Comparison of ENCODE assay signal across 13 cellular contexts in the genomic region with DNA sequence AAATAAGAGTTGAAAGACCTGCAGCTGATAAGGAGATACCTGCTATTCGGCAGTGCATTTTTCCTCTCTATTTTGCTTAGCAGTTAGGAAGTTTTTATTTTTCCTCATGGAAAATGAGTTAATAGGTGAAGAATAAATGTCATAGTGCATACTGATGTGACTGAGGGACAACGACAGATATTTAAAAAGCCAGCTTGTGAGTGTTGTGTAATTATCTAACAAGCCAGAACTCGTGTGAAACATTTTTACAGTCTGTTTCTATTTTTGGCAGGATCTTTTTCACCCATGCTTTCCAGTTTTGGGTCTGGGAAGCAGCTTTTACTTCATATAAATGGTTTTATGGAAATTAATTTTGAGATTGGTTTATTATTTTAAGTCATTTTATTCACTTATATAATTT. TPM values are rescaled to one million over a fixed set of nuclear protein-coding genes. Genes with fewer than 3 reads are reported as not detected.
DNase-seq lines count a peak whose midpoint lies in the region; ATAC-seq, FAIRE-seq and TF ChIP-seq lines count a peak whose summit lies in the region.
"Had no signal": no experiment of that assay in that cellular context is flagged by ENCODE, and none has a peak within 500 bp of the region (broad histone marks: within the 10 kb centered on the region; RNA-seq: fewer than 3 reads in every experiment).

No MANE protein-coding gene starts in this region.

- TF ChIP-seq POLR2A in ovary (IDR thresholded peaks at IDR 0.05) = no peak

- intact Hi-C loops in CD4-positive, alpha-beta memory T cell (cut with micrococcal nuclease) = loop anchor here (5.0 kb wide), 1 partner anchor 138 kb away; the partner anchor contains the start of gene ATG14
- intact Hi-C loops in natural killer cell (cut with micrococcal nuclease) = loop anchor here (10.0 kb wide), 1 partner anchor 219 kb away; the partner anchor contains the start of gene MAPK1IP1L
- intact Hi-C loops in ovary (cut with DNase I) = loop anchor here in 3 of 4 donors (5.0 to 10.0 kb wide), 3 partner anchors 71 to 81 kb away; no protein-coding TSS in a partner anchor

- no peaks in the 10 kb centered on the region for H3K27me3 ChIP-seq in CD4-positive, alpha-beta memory T cell (ENCODE audit: insufficient read depth, low read length)
- H3K27me3 ChIP-seq in Loucy (ENCODE audit: insufficient read depth, low read length, poor library complexity, severe bottlenecking) = no peaks in the 10 kb centered on the region
- no peaks in the 10 kb centered on the region for H3K27me3 ChIP-seq in bronchial epithelial cell (ENCODE audit: control insufficient read depth, insufficient read depth, low read length)
- H3K27me3 ChIP-seq in ovary = no peaks in the 10 kb centered on the region

- H3K36me3 Mint-ChIP-seq in CD4-positive, alpha-beta memory T cell = peaks cover 0 to 5% of the 10 kb centered on the region in 2 donors
- H3K36me3 Mint-ChIP-seq in natural killer cell = no peaks in the 10 kb centered on the region
- H3K36me3 Mint-ChIP-seq: CD4-positive, CD25-positive, alpha-beta regulatory T cell had no signal

- peak overlapping the region in 5 of 7 donors; percentile 8 to 84 (median 68) for H3K27ac Mint-ChIP-seq in CD4-positive, alpha-beta memory T cell
- peak overlapping the region; percentile 54 to 90 for H3K27ac Mint-ChIP-seq in natural killer cell
- H3K27ac Mint-ChIP-seq: T-helper 1 cell treated with Interleukin-12 subunit alpha and Interleukin-12 subunit beta and Interleukin-4 antibody, amounts not matched to agents 30 μg/mL and 1 μg/mL, for 36 hours had no signal

- H3K9ac ChIP-seq in Loucy (ENCODE audit: low read depth, low read length, poor library complexity, severe bottlenecking) = peak overlapping the region; percentile 89

- H3K4me1 ChIP-seq in CD4-positive, alpha-beta memory T cell (ENCODE audit: insufficient read depth, low read length) = peaks cover 68% of the 10 kb centered on the region
- H3K4me1 ChIP-seq in Loucy (ENCODE audit: insufficient read depth, low read length, poor library complexity, severe bottlenecking) (peaks cover 68% of the 10 kb centered on the region), ovary (ENCODE audit: insufficient read depth) (peaks cover 4% of the 10 kb centered on the region)

- no peaks in the 10 kb centered on the region for H3K27me3 Mint-ChIP-seq in CD4-positive, alpha-beta memory T cell
- no peaks in the 10 kb centered on the region for H3K27me3 Mint-ChIP-seq in natural killer cell (ENCODE audit: low read depth in 2 of 2)

- no peak for ATAC-seq in natural killer cell
- ATAC-seq in HG02884 (IDR thresholded peaks at IDR 0.05; ENCODE audit: unreplicated experiment) = no peak

- DNase-seq in CD4-positive, alpha-beta memory T cell = no peak
- peak; percentile 33 for DNase-seq in bronchial epithelial cell (ENCODE audit: low read depth)
- no peak for DNase-seq in natural killer cell
- no peak for DNase-seq in central memory CD4-positive, alpha-beta T cell
- DNase-seq in NCI-H2081 treated with DMSO at 0.1 percent for 48 hours (lab: John Stamatoyannopoulos, UW) = no peak
- no peak for DNase-seq in ovary
- DNase-seq: activated CD4-positive, alpha-beta T cell treated with anti-CD3 and anti-CD28 coated beads for 4 hours; CD4-positive, CD25-positive, alpha-beta regulatory T cell; NCI-H2029 had no signal

- no peaks in the 10 kb centered on the region for H3K9me2 ChIP-seq in Loucy (replicated peaks; ENCODE audit: low read depth, low read length)

- no peak overlapping the region for H2AFZ ChIP-seq in Loucy (ENCODE audit: low read length)

- H3K4me3 ChIP-seq in CD4-positive, alpha-beta memory T cell (ENCODE audit: low read length in 2 of 2) = no peak overlapping the region
- H3K4me3 ChIP-seq in Loucy (ENCODE audit: low read length, poor library complexity, severe bottlenecking) (peak overlapping the region; percentile 85), bronchial epithelial cell (ENCODE audit: low read depth, low read length) (no peak overlapping the region), ovary (no peak overlapping the region)

- FAIRE-seq in bronchial epithelial cell (lab: Jason Lieb, UNC) = no peak

- TF ChIP-seq EP300 in ovary (IDR thresholded peaks at IDR 0.05) = no peak

- POLR2A ChIA-PET in CD4-positive, alpha-beta memory T cell (lab: Charles Lee; ENCODE audit: partially characterized antibody) = interaction anchor here (0.8 to 2.7 kb wide), 2 partner anchors 58 to 60 kb away, joined by 3 to 8 read pairs; no protein-coding TSS in a partner anchor

- H3K79me2 ChIP-seq in Loucy (ENCODE audit: insufficient read depth, low read length) = peaks cover 67% of the 10 kb centered on the region

- no peaks in the 10 kb centered on the region for H3K36me3 ChIP-seq in CD4-positive, alpha-beta memory T cell (ENCODE audit: insufficient read depth, low read length)
- no peaks in the 10 kb centered on the region for H3K36me3 ChIP-seq in Loucy (ENCODE audit: insufficient read depth, low read length)
- no peaks in the 10 kb centered on the region for H3K36me3 ChIP-seq in bronchial epithelial cell (ENCODE audit: control insufficient read depth, insufficient read depth, low read length)
- H3K36me3 ChIP-seq in ovary = no peaks in the 10 kb centered on the region

- TF ChIP-seq CTCF in Loucy (conservative IDR thresholded peaks at IDR 0.05; ENCODE audit: low read length) (no peak), bronchial epithelial cell (IDR thresholded peaks at IDR 0.05; ENCODE audit: insufficient read depth, low read length, severe bottlenecking) (no peak), natural killer cell (IDR thresholded peaks at IDR 0.05) (no peak), ovary (IDR thresholded peaks at IDR 0.05) (no peak)

- H3K27ac ChIP-seq in CD4-positive, alpha-beta memory T cell (ENCODE audit: low read depth, low read length) = no peak overlapping the region
- H3K27ac ChIP-seq in ovary = no peak overlapping the region
- H3K27ac ChIP-seq: epithelial cell of prostate had no signal

- peak overlapping the region; percentile 85 for H3K4me2 ChIP-seq in Loucy (ENCODE audit: low read depth, low read length, poor library complexity, severe bottlenecking)

- CTCF ChIA-PET in CD4-positive, alpha-beta memory T cell (lab: Charles Lee; ENCODE audit: partially characterized antibody) = interaction anchor here (0.9 to 2.3 kb wide), 5 partner anchors 24 to 172 kb away, joined by 3 to 21 read pairs (median 5); no protein-coding TSS in a partner anchor

- peaks cover 39% of the 10 kb centered on the region for H4K20me1 ChIP-seq in Loucy (ENCODE audit: insufficient read depth, low read length, poor library complexity, severe bottlenecking)

- peak overlapping the region in 5 of 8 donors; percentile 1 to 66 (median 17) for H3K4me3 Mint-ChIP-seq in CD4-positive, alpha-beta memory T cell
- H3K4me3 Mint-ChIP-seq in natural killer cell = no peak overlapping the region
- H3K4me3 Mint-ChIP-seq: T-helper 1 cell treated with Interleukin-12 subunit alpha and Interleukin-12 subunit beta and Interleukin-4 antibody, amounts not matched to agents 30 μg/mL and 1 μg/mL, for 36 hours had no signal

- peaks cover 50 to 77% (median 61%) of the 10 kb centered on the region in 4 donors for H3K4me1 Mint-ChIP-seq in CD4-positive, alpha-beta memory T cell
- H3K4me1 Mint-ChIP-seq in natural killer cell = peaks cover 61 to 68% of the 10 kb centered on the region in 2 donors

- no peaks in the 10 kb centered on the region for H3K9me3 ChIP-seq in CD4-positive, alpha-beta memory T cell (ENCODE audit: control insufficient read depth in 1 of 2, low read length in 2 of 2)
- H3K9me3 ChIP-seq in Loucy (ENCODE audit: insufficient read depth, low read depth, low read length) = no peaks in the 10 kb centered on the region
- H3K9me3 ChIP-seq in ovary = no peaks in the 10 kb centered on the region

- H3F3A ChIP-seq in Loucy (ENCODE audit: low read depth) = peaks cover 14% of the 10 kb centered on the region

- WGBS in ovary, 3 donors = 22 to 32% (median 26%) methylated on average over 3 of the region's 3 CpGs

- peaks cover 0 to 2% (median 0%) of the 10 kb centered on the region in 8 donors for H3K9me3 Mint-ChIP-seq in CD4-positive, alpha-beta memory T cell
- no peaks in the 10 kb centered on the region for H3K9me3 Mint-ChIP-seq in natural killer cell
- H3K9me3 Mint-ChIP-seq: CD4-positive, CD25-positive, alpha-beta regulatory T cell; T-helper 1 cell treated with Interleukin-12 subunit alpha and Interleukin-12 subunit beta and Interleukin-4 antibody, amounts not matched to agents 30 μg/mL and 1 μg/mL, for 36 hours had no signal

RNA-seq across cellular contexts. Expression of gene FBXO34, which starts 2.9 kb away (rescaled TPM):
- total RNA-seq in CD4-positive, alpha-beta memory T cell = 10 to 100 TPM; 42.1 to 43.6 TPM
- polyA plus RNA-seq in CD4-positive, alpha-beta memory T cell = 10 to 100 TPM; 33.8 to 44.1 TPM
- total RNA-seq in bronchial epithelial cell (28.9 and 29.5 TPM in 2 replicates), natural killer cell (10 to 100 TPM; 34.7 to 39.3 (median 36.6) TPM), ovary (10 to 100 TPM; 18.1 to 29.8 (median 24.3) TPM)
- 10 to 100 TPM; 11.4 to 17.6 TPM for polyA plus RNA-seq in ovary
